ENCODE assay signal across 8 cellular contexts in the genomic region with DNA sequence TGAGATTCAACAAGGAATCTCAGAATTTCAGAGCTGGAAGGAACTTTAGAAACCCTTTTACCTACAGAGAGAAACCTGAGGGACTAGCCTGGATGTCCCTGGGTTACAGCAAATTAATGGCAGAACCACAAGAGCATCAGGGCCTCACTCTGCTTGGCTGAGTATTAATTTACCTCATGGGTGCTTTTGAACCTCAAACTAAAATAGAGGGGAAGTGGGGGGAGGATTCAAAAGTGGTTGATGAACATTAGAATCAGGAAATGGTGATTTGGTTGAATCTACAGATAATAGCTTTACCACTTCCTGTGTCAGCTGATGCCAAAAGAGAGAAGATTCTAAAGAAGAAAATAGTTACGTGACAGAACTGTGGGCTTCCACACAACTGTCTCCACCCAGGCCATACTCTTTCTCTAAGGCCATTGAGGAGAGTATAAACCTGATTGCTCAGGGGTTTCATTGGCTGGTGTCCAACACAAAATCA. TPM values are rescaled to one million over a fixed set of nuclear protein-coding genes. Genes with fewer than 3 reads are reported as not detected.
DNase-seq lines count a peak whose midpoint lies in the region; ATAC-seq lines count a peak whose summit lies in the region.

No MANE protein-coding gene starts in this region.

- no peak for DNase-seq in NCI-H1105 (lab: John Stamatoyannopoulos, UW)
- DNase-seq in AG08395 (ENCODE audit: low spot score) = no peak
- no peak for DNase-seq in NCI-H2107 (lab: John Stamatoyannopoulos, UW)
- DNase-seq in Ammon's horn (ENCODE audit: low spot score) = no peak

- no peaks in the 10 kb centered on the region for H3K36me3 Mint-ChIP-seq in activated T-helper 17 cell treated with anti-CD3 and anti-CD28 coated beads, Interleukin-2, amount 50 U/mL, for 72 hours (ENCODE audit: low read depth)

- H3K27ac Mint-ChIP-seq in activated T-helper 17 cell treated with anti-CD3 and anti-CD28 coated beads, Interleukin-2, amount 50 U/mL, for 72 hours = peak overlapping the region; percentile 86

- ATAC-seq in GM19397 (IDR thresholded peaks at IDR 0.05; ENCODE audit: unreplicated experiment) (peak; percentile 65), HG03460 (IDR thresholded peaks at IDR 0.05; ENCODE audit: unreplicated experiment) (peak; percentile 75)
- ATAC-seq in activated T-helper 17 cell treated with anti-CD3 and anti-CD28 coated beads, Interleukin-2, amount 50 U/mL, for 72 hours (replicated peaks) = peak; percentile 72

- peaks cover 73% of the 10 kb centered on the region for H3K4me1 Mint-ChIP-seq in activated T-helper 17 cell treated with anti-CD3 and anti-CD28 coated beads, Interleukin-2, amount 50 U/mL, for 72 hours

- H3K27me3 Mint-ChIP-seq in activated T-helper 17 cell treated with anti-CD3 and anti-CD28 coated beads, Interleukin-2, amount 50 U/mL, for 72 hours = no peaks in the 10 kb centered on the region

- H3K9me3 Mint-ChIP-seq in activated T-helper 17 cell treated with anti-CD3 and anti-CD28 coated beads, Interleukin-2, amount 50 U/mL, for 72 hours = peaks cover 13% of the 10 kb centered on the region

- H3K4me3 Mint-ChIP-seq in activated T-helper 17 cell treated with anti-CD3 and anti-CD28 coated beads, Interleukin-2, amount 50 U/mL, for 72 hours = peak overlapping the region; percentile 72

- H3K4me3 ChIP-seq in GM08714 (ENCODE audit: low read length) = peak overlapping the region; percentile 34; the same call in 1 of the 2 replicates

RNA-seq across cellular contexts. Expression of gene SKAP1, which starts 11.3 kb away (rescaled TPM):
- 100 to 1,000 TPM in 1 of 2 donors, 10 to 100 TPM in 1; 71.4 to 103 TPM for total RNA-seq in activated T-helper 17 cell treated with anti-CD3 and anti-CD28 coated beads, Interleukin-2, amount 50 U/mL, for 72 hours
